1 cellular context compared by ENCODE assay signal in the genomic region with DNA sequence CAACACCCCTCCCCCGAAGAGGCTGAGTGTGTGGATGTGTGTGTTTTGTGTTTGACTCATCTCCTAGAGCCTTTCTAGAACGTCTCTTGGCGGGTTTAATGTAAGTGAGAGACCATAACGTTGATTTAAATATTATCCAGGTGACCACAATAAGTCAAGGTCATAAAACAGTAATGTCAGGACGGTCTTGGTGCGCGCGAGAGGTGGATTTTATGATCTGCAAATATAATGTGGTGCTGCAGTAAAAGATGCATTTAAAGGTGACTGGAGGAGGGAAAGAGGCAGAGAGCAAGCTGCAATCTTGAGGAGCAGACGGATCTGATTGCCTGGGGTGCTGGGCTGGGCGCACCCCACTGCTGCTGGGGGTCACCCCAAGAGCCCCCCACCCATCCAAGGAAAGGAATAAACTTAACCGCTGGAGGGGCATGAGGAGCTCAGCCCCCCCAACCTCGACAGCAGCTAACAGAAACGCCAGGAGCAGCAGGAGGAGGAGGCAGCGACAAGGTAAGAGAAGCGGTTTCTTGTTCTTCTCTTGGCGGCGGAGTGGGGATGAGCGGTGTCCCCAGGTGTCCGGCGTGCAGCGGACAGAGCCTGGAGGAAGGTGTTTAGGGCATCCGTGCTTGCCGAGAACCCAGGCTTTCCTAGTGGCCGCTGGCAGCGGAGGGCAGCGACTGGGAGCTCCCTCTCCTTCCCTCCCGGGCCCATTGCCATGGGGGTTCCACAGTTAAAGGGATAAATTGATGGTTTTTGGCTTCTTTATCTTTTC.
TF ChIP-seq lines count a peak whose summit lies in the region.

No MANE protein-coding gene starts in this region.

TF ChIP-seq in K562, 482 proteins besides CTCF, POLR2A, EP300 and RAD21:
- TF ChIP-seq ESRRA (IDR thresholded peaks at IDR 0.05; ENCODE audit: borderline replicate concordance, low read depth) (no peak), ZKSCAN8 (CRISPR knock-in tag; IDR thresholded peaks at IDR 0.05) (no peak), SMAD3 (CRISPR knock-in tag; conservative IDR thresholded peaks at IDR 0.05) (no peak), SMARCA5 (IDR thresholded peaks at IDR 0.05) (no peak), OTX1 (CRISPR knock-in tag; IDR thresholded peaks at IDR 0.05) (no peak), FOXK2 (conservative IDR thresholded peaks at IDR 0.05 in 1 of 2, IDR thresholded peaks at IDR 0.05 in 1 of 2; ENCODE audit: low read depth in 2 of 2) (no peak), ARNT (IDR thresholded peaks at IDR 0.05) (no peak), U2AF2 (optimal IDR thresholded peaks at IDR 0.05; ENCODE audit: low read depth, low read length) (no peak), NEUROD1 (IDR thresholded peaks at IDR 0.05; ENCODE audit: borderline replicate concordance, low read depth, low read length, partially characterized antibody) (no peak), KDM1A (IDR thresholded peaks at IDR 0.05) (no peak)
- TF ChIP-seq, protein P1, sequence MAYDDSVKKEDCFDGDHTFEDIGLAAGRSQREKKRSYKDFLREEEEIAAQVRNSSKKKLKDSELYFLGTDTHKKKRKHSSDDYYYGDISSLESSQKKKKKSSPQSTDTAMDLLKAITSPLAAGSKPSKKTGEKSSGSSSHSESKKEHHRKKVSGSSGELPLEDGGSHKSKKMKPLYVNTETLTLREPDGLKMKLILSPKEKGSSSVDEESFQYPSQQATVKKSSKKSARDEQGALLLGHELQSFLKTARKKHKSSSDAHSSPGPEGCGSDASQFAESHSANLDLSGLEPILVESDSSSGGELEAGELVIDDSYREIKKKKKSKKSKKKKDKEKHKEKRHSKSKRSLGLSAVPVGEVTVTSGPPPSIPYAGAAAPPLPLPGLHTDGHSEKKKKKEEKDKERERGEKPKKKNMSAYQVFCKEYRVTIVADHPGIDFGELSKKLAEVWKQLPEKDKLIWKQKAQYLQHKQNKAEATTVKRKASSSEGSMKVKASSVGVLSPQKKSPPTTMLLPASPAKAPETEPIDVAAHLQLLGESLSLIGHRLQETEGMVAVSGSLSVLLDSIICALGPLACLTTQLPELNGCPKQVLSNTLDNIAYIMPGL (CRISPR knock-in tag; IDR thresholded peaks at IDR 0.05), result no peak
- TF ChIP-seq, protein P2, sequence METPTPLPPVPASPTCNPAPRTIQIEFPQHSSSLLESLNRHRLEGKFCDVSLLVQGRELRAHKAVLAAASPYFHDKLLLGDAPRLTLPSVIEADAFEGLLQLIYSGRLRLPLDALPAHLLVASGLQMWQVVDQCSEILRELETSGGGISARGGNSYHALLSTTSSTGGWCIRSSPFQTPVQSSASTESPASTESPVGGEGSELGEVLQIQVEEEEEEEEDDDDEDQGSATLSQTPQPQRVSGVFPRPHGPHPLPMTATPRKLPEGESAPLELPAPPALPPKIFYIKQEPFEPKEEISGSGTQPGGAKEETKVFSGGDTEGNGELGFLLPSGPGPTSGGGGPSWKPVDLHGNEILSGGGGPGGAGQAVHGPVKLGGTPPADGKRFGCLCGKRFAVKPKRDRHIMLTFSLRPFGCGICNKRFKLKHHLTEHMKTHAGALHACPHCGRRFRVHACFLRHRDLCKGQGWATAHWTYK (CRISPR knock-in tag; IDR thresholded peaks at IDR 0.05), result no peak
- TF ChIP-seq, protein P3, sequence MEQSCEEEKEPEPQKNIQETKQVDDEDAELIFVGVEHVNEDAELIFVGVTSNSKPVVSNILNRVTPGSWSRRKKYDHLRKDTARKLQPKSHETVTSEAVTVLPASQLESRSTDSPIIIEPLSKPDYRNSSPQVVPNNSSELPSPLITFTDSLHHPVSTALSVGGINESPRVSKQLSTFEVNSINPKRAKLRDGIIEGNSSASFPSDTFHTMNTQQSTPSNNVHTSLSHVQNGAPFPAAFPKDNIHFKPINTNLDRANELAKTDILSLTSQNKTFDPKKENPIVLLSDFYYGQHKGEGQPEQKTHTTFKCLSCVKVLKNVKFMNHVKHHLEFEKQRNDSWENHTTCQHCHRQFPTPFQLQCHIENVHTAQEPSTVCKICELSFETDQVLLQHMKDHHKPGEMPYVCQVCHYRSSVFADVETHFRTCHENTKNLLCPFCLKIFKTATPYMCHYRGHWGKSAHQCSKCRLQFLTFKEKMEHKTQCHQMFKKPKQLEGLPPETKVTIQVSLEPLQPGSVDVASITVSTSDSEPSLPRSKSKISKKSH (CRISPR knock-in tag; IDR thresholded peaks at IDR 0.05), result no peak
- TF ChIP-seq, protein P4, sequence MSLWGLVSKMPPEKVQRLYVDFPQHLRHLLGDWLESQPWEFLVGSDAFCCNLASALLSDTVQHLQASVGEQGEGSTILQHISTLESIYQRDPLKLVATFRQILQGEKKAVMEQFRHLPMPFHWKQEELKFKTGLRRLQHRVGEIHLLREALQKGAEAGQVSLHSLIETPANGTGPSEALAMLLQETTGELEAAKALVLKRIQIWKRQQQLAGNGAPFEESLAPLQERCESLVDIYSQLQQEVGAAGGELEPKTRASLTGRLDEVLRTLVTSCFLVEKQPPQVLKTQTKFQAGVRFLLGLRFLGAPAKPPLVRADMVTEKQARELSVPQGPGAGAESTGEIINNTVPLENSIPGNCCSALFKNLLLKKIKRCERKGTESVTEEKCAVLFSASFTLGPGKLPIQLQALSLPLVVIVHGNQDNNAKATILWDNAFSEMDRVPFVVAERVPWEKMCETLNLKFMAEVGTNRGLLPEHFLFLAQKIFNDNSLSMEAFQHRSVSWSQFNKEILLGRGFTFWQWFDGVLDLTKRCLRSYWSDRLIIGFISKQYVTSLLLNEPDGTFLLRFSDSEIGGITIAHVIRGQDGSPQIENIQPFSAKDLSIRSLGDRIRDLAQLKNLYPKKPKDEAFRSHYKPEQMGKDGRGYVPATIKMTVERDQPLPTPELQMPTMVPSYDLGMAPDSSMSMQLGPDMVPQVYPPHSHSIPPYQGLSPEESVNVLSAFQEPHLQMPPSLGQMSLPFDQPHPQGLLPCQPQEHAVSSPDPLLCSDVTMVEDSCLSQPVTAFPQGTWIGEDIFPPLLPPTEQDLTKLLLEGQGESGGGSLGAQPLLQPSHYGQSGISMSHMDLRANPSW (CRISPR knock-in tag; IDR thresholded peaks at IDR 0.05), result no peak
